8 cellular contexts compared by ENCODE assay signal in genomic region chr11:61892085-61892370, GRCh38. TPM values are rescaled to one million over a fixed set of nuclear protein-coding genes. Genes with fewer than 3 reads are reported as not detected.
DNase-seq lines count a peak whose midpoint lies in the region; FAIRE-seq and TF ChIP-seq lines count a peak whose summit lies in the region.

No MANE protein-coding gene starts in this region.

- H3K27ac ChIP-seq in coronary artery (peak overlapping the region; percentile 84 to 100), neural cell (ENCODE audit: low read length) (no peak overlapping the region)

- no peak overlapping the region for H3K27ac Mint-ChIP-seq in activated naive CD4-positive, alpha-beta T cell treated with anti-CD3 and anti-CD28 coated beads for 36 hours

- peak overlapping the region; percentile 98 for H2AFZ ChIP-seq in Loucy (ENCODE audit: low read length)
- no peak overlapping the region for H2AFZ ChIP-seq in neural cell (ENCODE audit: low read depth, low read length)

- TF ChIP-seq RAD21 in neural cell (conservative IDR thresholded peaks at IDR 0.05), result no peak

- H3K27me3 Mint-ChIP-seq in activated naive CD4-positive, alpha-beta T cell treated with anti-CD3 and anti-CD28 coated beads for 36 hours (ENCODE audit: low read depth), result no peaks in the 10 kb centered on the region

- H3K27me3 ChIP-seq in Loucy (ENCODE audit: insufficient read depth, low read length, poor library complexity, severe bottlenecking) (no peaks in the 10 kb centered on the region), neural cell (ENCODE audit: insufficient read depth, low read depth, low read length) (peaks cover 10% of the 10 kb centered on the region)

- no peak for TF ChIP-seq EP300 in neural cell (conservative IDR thresholded peaks at IDR 0.05; ENCODE audit: poor library complexity, severe bottlenecking)

- H4K20me1 ChIP-seq in Loucy (ENCODE audit: insufficient read depth, low read length, poor library complexity, severe bottlenecking) (peaks cover 5% of the 10 kb centered on the region), neural cell (ENCODE audit: insufficient read depth) (no peaks in the 10 kb centered on the region)

- DNase-seq in activated naive CD4-positive, alpha-beta T cell treated with anti-CD3 and anti-CD28 coated beads for 36 hours, result no peak
- DNase-seq in activated naive CD4-positive, alpha-beta T cell treated with Interleukin-2 at 50 U/mL for 16 hours, result no peak
- DNase-seq in coronary artery (ENCODE audit: low spot score), result no peak
- DNase-seq in HTR-8/SVneo (ENCODE audit: insufficient read length, low spot score), result no peak
- no peak for DNase-seq in stimulated activated CD4-positive, alpha-beta T cell treated with anti-CD3 and anti-CD28 coated beads, Interleukin-4, amount 100 ng/mL, for 1 hour
- DNase-seq in NCI-H1930 (lab: John Stamatoyannopoulos, UW), result no peak

- peak overlapping the region; percentile 97 for H3K4me2 ChIP-seq in Loucy (ENCODE audit: low read depth, low read length, poor library complexity, severe bottlenecking)
- no peak overlapping the region for H3K4me2 ChIP-seq in neural cell (ENCODE audit: low read length)

- H3F3A ChIP-seq in Loucy (ENCODE audit: low read depth) (peaks cover 3% of the 10 kb centered on the region; the same call in 1 of the 2 replicates), neural cell (ENCODE audit: insufficient read depth, low read length, poor library complexity, severe bottlenecking) (no peaks in the 10 kb centered on the region)

- H3K9me3 ChIP-seq in Loucy (ENCODE audit: insufficient read depth, low read depth, low read length) (no peaks in the 10 kb centered on the region), neural cell (ENCODE audit: low read length) (no peaks in the 10 kb centered on the region)

- H3K79me2 ChIP-seq in Loucy (ENCODE audit: insufficient read depth, low read length), result 0 out of 2 replicates have a peak, but pooled peaks cover 4% of the 10 kb centered on the region
- no peaks in the 10 kb centered on the region for H3K79me2 ChIP-seq in neural cell (replicated peaks; ENCODE audit: insufficient read depth, low read length)

- peaks cover 18% of the 10 kb centered on the region for H3K4me1 ChIP-seq in Loucy (ENCODE audit: insufficient read depth, low read length, poor library complexity, severe bottlenecking)

- H3K36me3 ChIP-seq in Loucy (ENCODE audit: insufficient read depth, low read length), result no peaks in the 10 kb centered on the region
- no peaks in the 10 kb centered on the region for H3K36me3 ChIP-seq in neural cell (ENCODE audit: insufficient read depth, low read length)

- H3K4me1 Mint-ChIP-seq in activated naive CD4-positive, alpha-beta T cell treated with anti-CD3 and anti-CD28 coated beads for 36 hours (ENCODE audit: low read depth), result peaks cover 10% of the 10 kb centered on the region

- FAIRE-seq in HTR-8/SVneo (lab: Jason Lieb, UNC), result no peak

- CTCF ChIA-PET in activated naive CD4-positive, alpha-beta T cell treated with anti-CD3 and anti-CD28 coated beads for 36 hours (lab: Charles Lee), result interaction anchor here (1.4 kb wide), 2 partner anchors 190 to 217 kb away, joined by 3 to 9 read pairs; no protein-coding TSS in a partner anchor

- H3K4me3 ChIP-seq in Loucy (ENCODE audit: low read length, poor library complexity, severe bottlenecking) (peak overlapping the region; percentile 80), coronary artery (peak overlapping the region; percentile 99), neural cell (ENCODE audit: low read length) (peak overlapping the region; percentile 93)

- peak; percentile 24; the same call in 1 of the 2 replicates for TF ChIP-seq CTCF in Loucy (conservative IDR thresholded peaks at IDR 0.05; ENCODE audit: low read length)
- TF ChIP-seq CTCF in coronary artery (IDR thresholded peaks at IDR 0.05), result no peak
- peak; percentile 11 for TF ChIP-seq CTCF in neural cell (IDR thresholded peaks at IDR 0.05; ENCODE audit: poor library complexity, severe bottlenecking)

- no peaks in the 10 kb centered on the region for H3K9me3 Mint-ChIP-seq in activated naive CD4-positive, alpha-beta T cell treated with anti-CD3 and anti-CD28 coated beads for 36 hours

- no peaks in the 10 kb centered on the region for H3K9me2 ChIP-seq in Loucy (replicated peaks; ENCODE audit: low read depth, low read length)
- H3K9me2 ChIP-seq in neural cell (ENCODE audit: insufficient read depth, low read length), result no peaks in the 10 kb centered on the region

- H3K9ac ChIP-seq in Loucy (ENCODE audit: low read depth, low read length, poor library complexity, severe bottlenecking) (peak overlapping the region; percentile 44), neural cell (ENCODE audit: low read length) (peak overlapping the region; percentile 67)

- H3K4me3 Mint-ChIP-seq in activated naive CD4-positive, alpha-beta T cell treated with anti-CD3 and anti-CD28 coated beads for 36 hours, result peak overlapping the region; percentile 62

- intact Hi-C loops in activated naive CD4-positive, alpha-beta T cell treated with anti-CD3 and anti-CD28 coated beads for 36 hours (cut with micrococcal nuclease), result loop anchor here (1.0 kb wide), 1 partner anchor 21 kb away; no protein-coding TSS in a partner anchor

- no peaks in the 10 kb centered on the region for H3K36me3 Mint-ChIP-seq in activated naive CD4-positive, alpha-beta T cell treated with anti-CD3 and anti-CD28 coated beads for 36 hours (ENCODE audit: low read depth)

TF ChIP-seq in neural cell, 6 proteins besides CTCF, POLR2A, EP300 and RAD21:
- TF ChIP-seq POLR2AphosphoS5 (IDR thresholded peaks at IDR 0.05) (no peak), TAF1 (IDR thresholded peaks at IDR 0.05; ENCODE audit: low read depth) (no peak)

RNA-seq across cellular contexts. Expression of gene FADS3, which starts 0.7 kb away (rescaled TPM):
- total RNA-seq in activated naive CD4-positive, alpha-beta T cell treated with anti-CD3 and anti-CD28 coated beads for 36 hours, result 1 to 10 TPM; 4.2 to 4.3 TPM
- 35.4 and 45.7 TPM in 2 replicates for polyA plus RNA-seq in neural cell
- polyA minus RNA-seq in neural cell, result 8.9 and 15.1 TPM in 2 replicates

RNA-seq across cellular contexts. Expression of gene RAB3IL1, which starts 25.3 kb away (rescaled TPM):
- total RNA-seq in activated naive CD4-positive, alpha-beta T cell treated with anti-CD3 and anti-CD28 coated beads for 36 hours, result under 1 TPM; 0.52 to 0.74 TPM
- polyA plus RNA-seq in neural cell, result 1.6 and 4.0 TPM in 2 replicates
- polyA minus RNA-seq in neural cell, result 1.9 TPM in 2 replicates

RNA-seq across cellular contexts. Expression of gene BEST1, which starts 58.1 kb away (rescaled TPM):
- under 1 TPM; 0.45 to 0.49 TPM for total RNA-seq in activated naive CD4-positive, alpha-beta T cell treated with anti-CD3 and anti-CD28 coated beads for 36 hours
- 6.4 and 7.7 TPM in 2 replicates for polyA plus RNA-seq in neural cell
- 4.4 and 5.2 TPM in 2 replicates for polyA minus RNA-seq in neural cell
